32 cellular contexts compared by ENCODE assay signal in the genomic region with DNA sequence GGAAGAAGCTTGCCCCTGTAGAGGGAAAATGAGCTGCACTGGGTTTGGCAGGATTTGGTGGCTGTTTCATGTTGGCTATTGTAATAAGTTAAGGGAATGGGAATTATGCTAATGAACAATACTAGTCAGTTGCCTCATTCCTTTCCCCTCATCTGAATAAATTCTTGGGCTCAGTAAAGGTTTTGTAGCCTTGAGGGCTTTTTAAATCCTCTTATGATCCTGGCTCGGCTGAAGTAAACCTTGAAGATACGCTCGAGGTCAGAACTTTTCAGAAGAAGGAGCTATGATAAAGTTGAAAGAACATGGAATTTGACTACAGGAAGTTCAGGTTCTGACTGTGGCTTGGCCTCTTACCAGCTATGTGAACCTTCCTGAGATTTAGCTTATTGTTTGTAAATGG.
A peak's percentile ranks its signal among the peaks of the same experiment; 100 is the strongest.
DNase-seq lines count a peak whose midpoint lies in the region; ATAC-seq, FAIRE-seq and TF ChIP-seq lines count a peak whose summit lies in the region.
"Had no signal": no experiment of that assay in that cellular context is flagged by ENCODE, and none has a peak within 500 bp of the region (broad histone marks: within the 10 kb centered on the region; RNA-seq: fewer than 3 reads in every experiment).

No MANE protein-coding gene starts in this region.

- H3K4me1 Mint-ChIP-seq in astrocyte (ENCODE audit: low read depth, unreplicated experiment): no peaks in the 10 kb centered on the region
- H3K4me1 Mint-ChIP-seq: CD4-positive, alpha-beta memory T cell; T-cell had no signal

- no peaks in the 10 kb centered on the region for H3K27me3 Mint-ChIP-seq in astrocyte (ENCODE audit: low read depth, unreplicated experiment)
- H3K27me3 Mint-ChIP-seq: CD4-positive, alpha-beta memory T cell; T-cell had no signal

- H3K4me1 ChIP-seq in astrocyte (ENCODE audit: insufficient read depth, low read length): no peaks in the 10 kb centered on the region
- H3K4me1 ChIP-seq in foreskin keratinocyte: no peaks in the 10 kb centered on the region
- H3K4me1 ChIP-seq: A549, SJSA1 had no signal

- H3K27ac ChIP-seq in astrocyte (ENCODE audit: low read depth, low read length) (no peak overlapping the region), foreskin keratinocyte (no peak overlapping the region)
- H3K27ac ChIP-seq: A549, GM23248, HL-60, SJSA1 had no signal

- no peak overlapping the region for H2AFZ ChIP-seq in astrocyte (ENCODE audit: low read depth, low read length)
- H2AFZ ChIP-seq: GM23248 had no signal

- H3K36me3 ChIP-seq in astrocyte (ENCODE audit: insufficient read depth, low read length): no peaks in the 10 kb centered on the region
- H3K36me3 ChIP-seq: SJSA1 had no signal

- H3K9me3 Mint-ChIP-seq in astrocyte (ENCODE audit: unreplicated experiment): no peaks in the 10 kb centered on the region

- H3K36me3 Mint-ChIP-seq in astrocyte (ENCODE audit: low read depth, unreplicated experiment): no peaks in the 10 kb centered on the region
- H3K36me3 Mint-ChIP-seq: CD4-positive, alpha-beta memory T cell; T-cell had no signal

- no peak overlapping the region for H3K4me3 Mint-ChIP-seq in astrocyte (ENCODE audit: unreplicated experiment)
- H3K4me3 Mint-ChIP-seq: CD4-positive, alpha-beta memory T cell; T-cell had no signal

- no peak for ATAC-seq in foreskin keratinocyte
- no peak for ATAC-seq in esophagus mucosa
- no peak for ATAC-seq in HG03469 (IDR thresholded peaks at IDR 0.05; ENCODE audit: unreplicated experiment)
- no peak for ATAC-seq in HG03025 (IDR thresholded peaks at IDR 0.05; ENCODE audit: low FRiP score, unreplicated experiment)
- no peak for ATAC-seq in HG02884 (IDR thresholded peaks at IDR 0.05; ENCODE audit: unreplicated experiment)
- ATAC-seq: A549, K562, T-cell had no signal

- FAIRE-seq in astrocyte (lab: Jason Lieb, UNC): no peak
- FAIRE-seq: A549, GM12891, GM19239, HTR-8/SVneo, K562 had no signal

- H3K4me2 ChIP-seq in astrocyte (ENCODE audit: low read length): no peak overlapping the region
- H3K4me2 ChIP-seq: A549 had no signal

- no peak overlapping the region for H3K4me3 ChIP-seq in astrocyte (ENCODE audit: insufficient read depth, low read depth, low read length)
- H3K4me3 ChIP-seq: A549, GM23248, K562, SJSA1 had no signal

- no peaks in the 10 kb centered on the region for H3K9me3 ChIP-seq in astrocyte (ENCODE audit: insufficient read depth, low read depth, low read length)
- H3K9me3 ChIP-seq: A549, Caco-2, SJSA1 had no signal

- peak; percentile 3 for DNase-seq in HT1080 (ENCODE audit: low read depth)
- DNase-seq in astrocyte (ENCODE audit: low read depth): peak; percentile 63
- peak; percentile 8 to 17 for DNase-seq in foreskin keratinocyte
- DNase-seq: C1 segment of cervical spinal cord; Caco-2; CD4-positive, alpha-beta memory T cell; GF-D8; GM23248; H7; Kasumi-1; MV-4-11; NCI-H1105; NCI-H1436 treated with DMSO at 0.1 percent for 48 hours; NCI-H187 treated with DMSO at 0.1 percent for 48 hours; NCI-H446; NCI-H524 treated with DMSO at 0.1 percent for 48 hours; NCI-H82; NK-92 treated with Interleukin-12 subunit alpha and Interleukin-12 subunit beta, amount 100 ng/mL, for 24 hours; Right ventricle myocardium superior; RPMI8226; T-cell had no signal

- no peaks in the 10 kb centered on the region for H4K20me1 ChIP-seq in astrocyte (ENCODE audit: insufficient read depth, low read length)

- H3K9ac ChIP-seq in astrocyte (ENCODE audit: low read length): no peak overlapping the region
- H3K9ac ChIP-seq: GM23248 had no signal

- no peak for TF ChIP-seq CTCF in astrocyte (IDR thresholded peaks at IDR 0.05; ENCODE audit: insufficient read depth, low read depth, low read length)
- TF ChIP-seq CTCF in foreskin keratinocyte (conservative IDR thresholded peaks at IDR 0.05): no peak

- H3K27ac Mint-ChIP-seq in astrocyte (ENCODE audit: unreplicated experiment): no peak overlapping the region
- H3K27ac Mint-ChIP-seq: CD4-positive, alpha-beta memory T cell; T-cell had no signal

- no peaks in the 10 kb centered on the region for H3K27me3 ChIP-seq in astrocyte (ENCODE audit: insufficient read depth, low read length)
- H3K27me3 ChIP-seq in foreskin keratinocyte: no peaks in the 10 kb centered on the region
- H3K27me3 ChIP-seq: SJSA1 had no signal

- H3K79me2 ChIP-seq in astrocyte (ENCODE audit: insufficient read depth, low read length): no peaks in the 10 kb centered on the region

Comparison
In these comparisons a context has a peak if more than half of its experiments do, and no peak if none do; other contexts are left out.
1. DNase-seq: peak in every context shown above with its lines; median percentile 63 in astrocyte; 12 in foreskin keratinocyte; 3 in HT1080.